Comparison of ENCODE assay signal across 10 cellular contexts in genomic region chr16:70638814-70639792, GRCh38. TPM values are rescaled to one million over a fixed set of nuclear protein-coding genes. Genes with fewer than 3 reads are reported as not detected.
DNase-seq lines count a peak whose midpoint lies in the region; ATAC-seq and TF ChIP-seq lines count a peak whose summit lies in the region.
"Had no signal": no experiment of that assay in that cellular context is flagged by ENCODE, and none has a peak within 500 bp of the region (broad histone marks: within the 10 kb centered on the region; RNA-seq: fewer than 3 reads in every experiment).

No MANE protein-coding gene starts in this region.

- TF ChIP-seq CTCF in HCT116 (IDR thresholded peaks at IDR 0.05 in 2 of 3, conservative IDR thresholded peaks at IDR 0.05 in 1 of 3; ENCODE audit: borderline replicate concordance in 1 of 3, insufficient read depth in 1 of 3, low read depth in 2 of 3, low read length in 2 of 3) (peak in 2 of 3 experiments; percentile 26 to 42; a peak in 2 of 6 replicates), astrocyte of the spinal cord (IDR thresholded peaks at IDR 0.05; ENCODE audit: low read depth, low read length) (no peak), OCI-LY7 (conservative IDR thresholded peaks at IDR 0.05; ENCODE audit: low read length) (no peak)

- no peak overlapping the region for H3K9ac ChIP-seq in HCT116 (ENCODE audit: low read length)
- no peak overlapping the region for H3K9ac ChIP-seq in skeletal muscle satellite cell (ENCODE audit: low read depth, low read length)

- H3K27ac ChIP-seq in HCT116 (ENCODE audit: low read depth, low read length): no peak overlapping the region
- no peak overlapping the region for H3K27ac ChIP-seq in effector memory CD4-positive, alpha-beta T cell (ENCODE audit: insufficient read depth, low read length, poor library complexity, severe bottlenecking)
- H3K27ac ChIP-seq in OCI-LY7 (ENCODE audit: low read depth, low read length, poor library complexity, severe bottlenecking): no peak overlapping the region

- TF ChIP-seq POLR2A in HCT116 (IDR thresholded peaks at IDR 0.05; ENCODE audit: borderline replicate concordance, extremely low read depth, insufficient read depth, insufficient read length): no peak

- H2AFZ ChIP-seq in HCT116 (ENCODE audit: low read depth, low read length, poor library complexity, severe bottlenecking) (no peak overlapping the region), OCI-LY7 (ENCODE audit: low read length) (no peak overlapping the region)

- POLR2A ChIA-PET in HCT116 (lab: Charles Lee): no interaction called here
- POLR2A ChIA-PET in OCI-LY7 (lab: Charles Lee): interaction anchor here (0.6 kb wide), 1 partner anchor 27 kb away, joined by 5 read pairs; no protein-coding TSS in a partner anchor

- DNase-seq in HCT116 (ENCODE audit: low read depth, low spot score) (no peak), astrocyte of the spinal cord (ENCODE audit: low read depth, low spot score) (peak; percentile 74), iris pigment epithelial cell (ENCODE audit: low read depth) (peak; percentile 86), OCI-LY7 (ENCODE audit: low spot score) (no peak)
- DNase-seq in activated effector memory CD4-positive, alpha-beta T cell treated with Interleukin-2 at 50 U/mL for 16 hours: no peak
- DNase-seq in effector memory CD4-positive, alpha-beta T cell: no peak
- no peak for DNase-seq in activated CD4-positive, alpha-beta T cell treated with anti-CD3 and anti-CD28 coated beads for 48 hours
- DNase-seq: NCI-H774, T1000 had no signal

- TF ChIP-seq RAD21 in HCT116 (IDR thresholded peaks at IDR 0.05; ENCODE audit: low read depth): peak; percentile 23; the same call in 1 of the 2 replicates

- H4K20me1 ChIP-seq in HCT116 (ENCODE audit: insufficient read depth) (no peaks in the 10 kb centered on the region), OCI-LY7 (ENCODE audit: insufficient read depth, low read length) (no peaks in the 10 kb centered on the region)

- in situ Hi-C loops in astrocyte of the spinal cord (cut with HindIII; ENCODE audit: low sequenced_read_pairs): no loop called here

- BruUV-seq in HCT116 (replicated peaks; lab: Mats Ljungman, UMichigan) (no TSS peak), OCI-LY7 (replicated peaks; lab: Mats Ljungman, UMichigan) (no TSS peak)

- RAD21 ChIA-PET in HCT116 (lab: Charles Lee; ENCODE audit: low non-redundant PET in 1 of 2, low total read pairs in 2 of 2, uncharacterized antibody in 2 of 2, unreplicated experiment in 2 of 2): no interaction called here

- H3K4me3 ChIP-seq in HCT116 (replicated peaks in 1 of 2; ENCODE audit: low read depth in 1 of 2, low read length in 2 of 2) (no peak overlapping the region), astrocyte of the spinal cord (ENCODE audit: low read depth, low read length) (no peak overlapping the region), skeletal muscle satellite cell (ENCODE audit: low read length) (no peak overlapping the region), OCI-LY7 (ENCODE audit: low read depth, low read length, poor library complexity, severe bottlenecking) (no peak overlapping the region)
- no peak overlapping the region for H3K4me3 ChIP-seq in effector memory CD4-positive, alpha-beta T cell (ENCODE audit: insufficient read depth, low read depth, low read length, poor library complexity, severe bottlenecking)

- H3K9me3 ChIP-seq in HCT116 (ENCODE audit: control insufficient read depth in 1 of 2, insufficient read depth in 1 of 2, low read depth in 1 of 2, low read length in 2 of 2): no peaks in the 10 kb centered on the region
- H3K9me3 ChIP-seq in skeletal muscle satellite cell (replicated peaks; ENCODE audit: low read length): no peaks in the 10 kb centered on the region
- no peaks in the 10 kb centered on the region for H3K9me3 ChIP-seq in effector memory CD4-positive, alpha-beta T cell (ENCODE audit: control insufficient read depth, low read length)
- no peaks in the 10 kb centered on the region for H3K9me3 ChIP-seq in OCI-LY7 (ENCODE audit: low read length)

- H3K79me2 ChIP-seq in HCT116 (ENCODE audit: insufficient read depth, low read length) (no peaks in the 10 kb centered on the region), OCI-LY7 (ENCODE audit: insufficient read depth, low read depth, low read length) (no peaks in the 10 kb centered on the region)

- no peaks in the 10 kb centered on the region for H3K4me1 ChIP-seq in HCT116 (ENCODE audit: control insufficient read depth in 1 of 2, insufficient read depth in 2 of 2, low read length in 2 of 2)
- peaks cover 32% of the 10 kb centered on the region for H3K4me1 ChIP-seq in skeletal muscle satellite cell (ENCODE audit: control insufficient read depth, insufficient read depth, low read length)
- no peaks in the 10 kb centered on the region for H3K4me1 ChIP-seq in effector memory CD4-positive, alpha-beta T cell (ENCODE audit: control insufficient read depth, insufficient read depth, low read length, poor library complexity, severe bottlenecking)
- H3K4me1 ChIP-seq in OCI-LY7 (ENCODE audit: insufficient read depth, low read length, poor library complexity, severe bottlenecking): no peaks in the 10 kb centered on the region

- CTCF ChIA-PET in HCT116 (lab: Charles Lee) (no interaction called here), OCI-LY7 (lab: Charles Lee; ENCODE audit: unreplicated experiment) (no interaction called here)

- no peaks in the 10 kb centered on the region for H3K9me2 ChIP-seq in HCT116 (ENCODE audit: insufficient read depth)
- H3K9me2 ChIP-seq in OCI-LY7 (ENCODE audit: insufficient read depth, low read length): no peaks in the 10 kb centered on the region

- peak; percentile 87 for ATAC-seq in HCT116

- no peaks in the 10 kb centered on the region for H3K27me3 ChIP-seq in HCT116 (ENCODE audit: insufficient read depth, low read length)
- H3K27me3 ChIP-seq in skeletal muscle satellite cell (ENCODE audit: control insufficient read depth, insufficient read depth, low read length): no peaks in the 10 kb centered on the region
- H3K27me3 ChIP-seq in effector memory CD4-positive, alpha-beta T cell (replicated peaks; ENCODE audit: control insufficient read depth, insufficient read depth, low read length, poor library complexity, severe bottlenecking): no peaks in the 10 kb centered on the region

- H3K4me2 ChIP-seq in HCT116 (ENCODE audit: low read length) (no peak overlapping the region), skeletal muscle satellite cell (ENCODE audit: low read length) (peak overlapping the region; percentile 17), OCI-LY7 (ENCODE audit: low read length) (no peak overlapping the region)

- intact Hi-C loops in HCT116 (cut with micrococcal nuclease): no loop called here
- intact Hi-C loops in OCI-LY7 (cut with micrococcal nuclease; ENCODE audit: unreplicated experiment): no loop called here

- H3K36me3 ChIP-seq in HCT116 (ENCODE audit: control insufficient read depth in 1 of 2, insufficient read depth in 2 of 2, low read length in 2 of 2) (no peaks in the 10 kb centered on the region), skeletal muscle satellite cell (ENCODE audit: insufficient read depth, low read length) (no peaks in the 10 kb centered on the region), OCI-LY7 (ENCODE audit: insufficient read depth, low read length) (no peaks in the 10 kb centered on the region)
- H3K36me3 ChIP-seq in effector memory CD4-positive, alpha-beta T cell (ENCODE audit: control insufficient read depth, insufficient read depth, low read length): no peaks in the 10 kb centered on the region

TF ChIP-seq in HCT116, 20 proteins besides CTCF, POLR2A, EP300 and RAD21:
- TF ChIP-seq CBX3 (IDR thresholded peaks at IDR 0.05; ENCODE audit: low read depth) (no peak), YY1 (IDR thresholded peaks at IDR 0.05; ENCODE audit: extremely low read depth, insufficient replicate concordance, low read depth, low read length) (no peak), SIN3A (IDR thresholded peaks at IDR 0.05; ENCODE audit: low read depth) (no peak), ZFX (IDR thresholded peaks at IDR 0.05) (no peak), SP1 (IDR thresholded peaks at IDR 0.05; ENCODE audit: low read depth) (no peak), TCF7L2 (IDR thresholded peaks at IDR 0.05; ENCODE audit: borderline replicate concordance, extremely low read depth, insufficient read depth, insufficient read length) (no peak), REST (IDR thresholded peaks at IDR 0.05; ENCODE audit: low read depth) (no peak), ZNF274 (IDR thresholded peaks at IDR 0.05; ENCODE audit: low read depth, low read length) (no peak)

RNA-seq across cellular contexts. Expression of gene IL34, which starts 7.3 kb away (rescaled TPM):
- not detected for total RNA-seq in HCT116 (2021; ENCODE audit: unreplicated experiment)
- polyA plus RNA-seq in HCT116 (2012): 0.15 TPM in 1 of 2 replicates, not detected in the other
- total RNA-seq in skeletal muscle satellite cell (2012; rRNA removed): 0.51 and 1.5 TPM in 2 replicates
- total RNA-seq in OCI-LY7 (2014; rRNA removed; shearing (Covaris generic)): not detected in 2 replicates
- not detected in 2 replicates for total RNA-seq in OCI-LY7 (2022)

RNA-seq across cellular contexts. Expression of gene MTSS2, which starts 46.8 kb away (rescaled TPM):
- total RNA-seq in HCT116 (2021; ENCODE audit: unreplicated experiment) (41.8 TPM), OCI-LY7 (2022) (0.17 and 0.33 TPM in 2 replicates)
- polyA plus RNA-seq in HCT116 (2012): 48.7 and 53.1 TPM in 2 replicates
- total RNA-seq in skeletal muscle satellite cell (2012; rRNA removed): 17.0 and 25.6 TPM in 2 replicates
- 0.05 and 0.19 TPM in 2 replicates for total RNA-seq in OCI-LY7 (2014; rRNA removed; shearing (Covaris generic))

Comparison
In these comparisons a context has a peak if more than half of its experiments do, and no peak if none do; other contexts are left out.
1. DNase-seq: peak in astrocyte of the spinal cord (single experiment) and iris pigment epithelial cell (single experiment); none in HCT116 (single experiment), activated effector memory CD4-positive, alpha-beta T cell treated with Interleukin-2 at 50 U/mL for 16 hours (single experiment), effector memory CD4-positive, alpha-beta T cell (0 of 3), OCI-LY7 (single experiment) and activated CD4-positive, alpha-beta T cell treated with anti-CD3 and anti-CD28 coated beads for 48 hours (single experiment).
2. CTCF ChIP-seq: peak in HCT116 (2 of 3); none in astrocyte of the spinal cord (single experiment) and OCI-LY7 (single experiment).
3. RNA of gene MTSS2, which starts 46.8 kb away (total RNA-seq): 41.8 TPM in HCT116 (single experiment); 0.05 to 0.33 TPM in OCI-LY7; every median in the first group is over 10 times any median in the second.